Comparison of ENCODE assay signal across 9 cellular contexts in genomic region chr7:151633516-151633812, GRCh38.
DNase-seq lines count a peak whose midpoint lies in the region; ATAC-seq and TF ChIP-seq lines count a peak whose summit lies in the region.
"Had no signal": no experiment of that assay in that cellular context is flagged by ENCODE, and none has a peak within 500 bp of the region (broad histone marks: within the 10 kb centered on the region; RNA-seq: fewer than 3 reads in every experiment).

No MANE protein-coding gene starts in this region.

- peaks cover 20% of the 10 kb centered on the region for H3K4me1 Mint-ChIP-seq in activated naive CD8-positive, alpha-beta T cell treated with anti-CD3 and anti-CD28 coated beads, Interleukin-2, amount 50 U/mL, for 24 hours
- H3K4me1 Mint-ChIP-seq in type B pancreatic cell (ENCODE audit: unreplicated experiment): peaks cover 5% of the 10 kb centered on the region

- TF ChIP-seq CTCF in heart right ventricle (IDR thresholded peaks at IDR 0.05) (no peak), type B pancreatic cell (conservative IDR thresholded peaks at IDR 0.05) (no peak)

- H3K4me3 ChIP-seq in heart right ventricle: peak overlapping the region in 2 of 10 donors; percentile 70 to 82
- peak overlapping the region; percentile 62 to 63 for H3K4me3 ChIP-seq in muscle layer of duodenum (ENCODE audit: low read depth in 1 of 2, low read length in 2 of 2)

- peak overlapping the region; percentile 87 for H3K27ac Mint-ChIP-seq in activated naive CD8-positive, alpha-beta T cell treated with anti-CD3 and anti-CD28 coated beads, Interleukin-2, amount 50 U/mL, for 24 hours
- peak overlapping the region; percentile 94 for H3K27ac Mint-ChIP-seq in type B pancreatic cell

- no peaks in the 10 kb centered on the region for H3K27me3 Mint-ChIP-seq in activated naive CD8-positive, alpha-beta T cell treated with anti-CD3 and anti-CD28 coated beads, Interleukin-2, amount 50 U/mL, for 24 hours
- no peaks in the 10 kb centered on the region for H3K27me3 Mint-ChIP-seq in type B pancreatic cell

- DNase-seq in heart right ventricle: no peak
- DNase-seq in Right ventricle myocardium inferior (ENCODE audit: missing footprints): no peak
- no peak for DNase-seq in activated naive CD8-positive, alpha-beta T cell treated with anti-CD3 and anti-CD28 coated beads, Interleukin-2, amount 50 U/mL, for 24 hours
- DNase-seq in type B pancreatic cell (ENCODE audit: extremely low spot score, unreplicated experiment): no peak
- DNase-seq in LoVo (ENCODE audit: low spot score): no peak
- no peak for DNase-seq in Ammon's horn (ENCODE audit: low spot score)
- DNase-seq: SK-N-SH had no signal

- H3K9me3 ChIP-seq in heart right ventricle: peaks cover 0 to 10% (median 0%) of the 10 kb centered on the region in 11 donors
- H3K9me3 ChIP-seq in muscle layer of duodenum (ENCODE audit: control insufficient read depth in 1 of 2, low read length in 2 of 2): no peaks in the 10 kb centered on the region
- H3K9me3 ChIP-seq: SK-N-SH had no signal

- intact Hi-C loops in heart right ventricle (cut with DNase I) (loop anchor here in 6 of 10 donors (5.0 to 10.0 kb wide), 7 partner anchors 54 to 124 kb away; no protein-coding TSS in a partner anchor), Right ventricle myocardium inferior (cut with DNase I) (loop anchor here (5.0 to 10.0 kb wide), 2 partner anchors 39 to 91 kb away; no protein-coding TSS in a partner anchor)

- H3K36me3 ChIP-seq in heart right ventricle (no peaks in the 10 kb centered on the region), muscle layer of duodenum (ENCODE audit: control insufficient read depth in 1 of 2, insufficient read depth in 2 of 2, low read length in 2 of 2) (no peaks in the 10 kb centered on the region)

- peaks cover 0 to 54% (median 33%) of the 10 kb centered on the region in 9 donors for H3K4me1 ChIP-seq in heart right ventricle
- peaks cover 6 to 11% of the 10 kb centered on the region in 2 donors for H3K4me1 ChIP-seq in muscle layer of duodenum (ENCODE audit: control insufficient read depth in 1 of 2, insufficient read depth in 2 of 2, low read length in 2 of 2)

- peak overlapping the region in 7 of 10 donors; percentile 92 to 95 (median 94) for H3K27ac ChIP-seq in heart right ventricle
- peak overlapping the region; percentile 60 for H3K27ac ChIP-seq in muscle layer of duodenum (ENCODE audit: low read length)

- no peaks in the 10 kb centered on the region for H3K36me3 Mint-ChIP-seq in activated naive CD8-positive, alpha-beta T cell treated with anti-CD3 and anti-CD28 coated beads, Interleukin-2, amount 50 U/mL, for 24 hours (ENCODE audit: low read depth)
- peaks cover 4% of the 10 kb centered on the region for H3K36me3 Mint-ChIP-seq in type B pancreatic cell

- no peaks in the 10 kb centered on the region for H3K9me3 Mint-ChIP-seq in activated naive CD8-positive, alpha-beta T cell treated with anti-CD3 and anti-CD28 coated beads, Interleukin-2, amount 50 U/mL, for 24 hours
- H3K9me3 Mint-ChIP-seq in type B pancreatic cell: no peaks in the 10 kb centered on the region

- H3K4me3 Mint-ChIP-seq in activated naive CD8-positive, alpha-beta T cell treated with anti-CD3 and anti-CD28 coated beads, Interleukin-2, amount 50 U/mL, for 24 hours: peak overlapping the region; percentile 86
- peak overlapping the region; percentile 96 for H3K4me3 Mint-ChIP-seq in type B pancreatic cell

- 98% methylated on average over 1 of the region's 1 CpG for WGBS in heart right ventricle, 2 donors

- H3K27me3 ChIP-seq in heart right ventricle (no peaks in the 10 kb centered on the region), muscle layer of duodenum (ENCODE audit: low read depth, low read length) (no peaks in the 10 kb centered on the region)

- ATAC-seq in heart right ventricle: no peak
- no peak for ATAC-seq in Right ventricle myocardium inferior
- no peak for ATAC-seq in activated naive CD8-positive, alpha-beta T cell treated with anti-CD3 and anti-CD28 coated beads, Interleukin-2, amount 50 U/mL, for 24 hours
- ATAC-seq in HG03135 (IDR thresholded peaks at IDR 0.05; ENCODE audit: unreplicated experiment): no peak
